Comparison of ENCODE assay signal across 9 cellular contexts in genomic region chr7:157140118-157140905, GRCh38. TPM values are rescaled to one million over a fixed set of nuclear protein-coding genes. Genes with fewer than 3 reads are reported as not detected.
A peak's percentile ranks its signal among the peaks of the same experiment; 100 is the strongest.
DNase-seq lines count a peak whose midpoint lies in the region; ATAC-seq and TF ChIP-seq lines count a peak whose summit lies in the region.
"Had no signal": no experiment of that assay in that cellular context is flagged by ENCODE, and none has a peak within 500 bp of the region (broad histone marks: within the 10 kb centered on the region; RNA-seq: fewer than 3 reads in every experiment).

No MANE protein-coding gene starts in this region.

- H3K9me3 ChIP-seq in iPS-18c (ENCODE audit: control insufficient read depth, insufficient read depth, low read length) (no peaks in the 10 kb centered on the region), tibial artery (no peaks in the 10 kb centered on the region)

- intact Hi-C loops in tibial artery (cut with DNase I; ENCODE audit: low total_unique reads): loop anchor here (10.0 kb wide), 1 partner anchor 134 kb away; no protein-coding TSS in a partner anchor

- ATAC-seq in activated T-cell treated with anti-CD3 and anti-CD28 coated beads, Interleukin-2, amount 50 U/mL, for 72 hours (replicated peaks in 1 of 2): no peak
- no peak for ATAC-seq in HG02981 (IDR thresholded peaks at IDR 0.05; ENCODE audit: unreplicated experiment)

- DNase-seq in activated T-cell treated with anti-CD3 and anti-CD28 coated beads, Interleukin-2, amount 50 U/mL, for 24 hours: no peak
- DNase-seq in activated T-cell treated with anti-CD3 and anti-CD28 coated beads, Interleukin-2, amount 50 U/mL, for 1 hour: no peak
- no peak for DNase-seq in activated T-cell treated with anti-CD3 and anti-CD28 coated beads, Interleukin-2, amount 50 U/mL, for 72 hours
- no peak for DNase-seq in tibial artery
- DNase-seq in NCI-H524 treated with DMSO at 0.1 percent for 48 hours (lab: John Stamatoyannopoulos, UW): no peak
- DNase-seq in NCI-H82 treated with DMSO at 0.1 percent for 48 hours (lab: John Stamatoyannopoulos, UW; ENCODE audit: unreplicated experiment): no peak
- DNase-seq: activated CD4-positive, CD25-positive, alpha-beta regulatory T cell had no signal

- H3K27me3 ChIP-seq in tibial artery: no peaks in the 10 kb centered on the region

- peak overlapping the region; percentile 84 for H3K4me3 Mint-ChIP-seq in activated T-cell treated with anti-CD3 and anti-CD28 coated beads, Interleukin-2, amount 50 U/mL, for 24 hours
- peak overlapping the region; percentile 76 to 90 for H3K4me3 Mint-ChIP-seq in activated T-cell treated with anti-CD3 and anti-CD28 coated beads, Interleukin-2, amount 50 U/mL, for 72 hours

- H3K27me3 Mint-ChIP-seq in activated T-cell treated with anti-CD3 and anti-CD28 coated beads, Interleukin-2, amount 50 U/mL, for 24 hours: no peaks in the 10 kb centered on the region
- no peaks in the 10 kb centered on the region for H3K27me3 Mint-ChIP-seq in activated T-cell treated with anti-CD3 and anti-CD28 coated beads, Interleukin-2, amount 50 U/mL, for 72 hours (ENCODE audit: low read depth)

- H3K27ac ChIP-seq in tibial artery: peak overlapping the region in 1 of 2 donors; percentile 88

- peaks cover 0 to 12% (median 4%) of the 10 kb centered on the region in 3 donors for H3K36me3 ChIP-seq in tibial artery

- H3K4me1 Mint-ChIP-seq in activated T-cell treated with anti-CD3 and anti-CD28 coated beads, Interleukin-2, amount 50 U/mL, for 24 hours (ENCODE audit: low read depth): peaks cover 62% of the 10 kb centered on the region
- peaks cover 56% of the 10 kb centered on the region for H3K4me1 Mint-ChIP-seq in activated T-cell treated with anti-CD3 and anti-CD28 coated beads, Interleukin-2, amount 50 U/mL, for 72 hours (ENCODE audit: low read depth)

- no peaks in the 10 kb centered on the region for H3K9me3 Mint-ChIP-seq in activated T-cell treated with anti-CD3 and anti-CD28 coated beads, Interleukin-2, amount 50 U/mL, for 24 hours
- H3K9me3 Mint-ChIP-seq in activated T-cell treated with anti-CD3 and anti-CD28 coated beads, Interleukin-2, amount 50 U/mL, for 72 hours: no peaks in the 10 kb centered on the region

- peak overlapping the region; percentile 88 for H3K4me3 ChIP-seq in iPS-18c (ENCODE audit: insufficient read depth, low read depth, low read length)
- peak overlapping the region; percentile 79 to 80 for H3K4me3 ChIP-seq in tibial artery

- H3K36me3 Mint-ChIP-seq in activated T-cell treated with anti-CD3 and anti-CD28 coated beads, Interleukin-2, amount 50 U/mL, for 24 hours (ENCODE audit: low read depth): peaks cover 59% of the 10 kb centered on the region
- H3K36me3 Mint-ChIP-seq in activated T-cell treated with anti-CD3 and anti-CD28 coated beads, Interleukin-2, amount 50 U/mL, for 72 hours (ENCODE audit: insufficient read depth in 2 of 2): peaks cover 10 to 23% of the 10 kb centered on the region in 2 donors

- no peak for TF ChIP-seq CTCF in tibial artery (IDR thresholded peaks at IDR 0.05)

- H3K4me1 ChIP-seq in tibial artery: peaks cover 0 to 33% (median 20%) of the 10 kb centered on the region in 4 donors

- H3K27ac Mint-ChIP-seq in activated T-cell treated with anti-CD3 and anti-CD28 coated beads, Interleukin-2, amount 50 U/mL, for 24 hours: peak overlapping the region; percentile 90
- H3K27ac Mint-ChIP-seq in activated T-cell treated with anti-CD3 and anti-CD28 coated beads, Interleukin-2, amount 50 U/mL, for 72 hours: peak overlapping the region; percentile 76

RNA-seq across cellular contexts. Expression of gene UBE3C, which starts 1.6 kb away (rescaled TPM):
- 10 to 100 TPM; 39.6 to 42.6 TPM for total RNA-seq in activated T-cell treated with anti-CD3 and anti-CD28 coated beads, Interleukin-2, amount 50 U/mL, for 72 hours
